ENCODE assay signal across 1 cellular context in genomic region chr11:18737642-18738041, GRCh38.
TF ChIP-seq lines count a peak whose summit lies in the region.

No MANE protein-coding gene starts in this region.

TF ChIP-seq in GM23338, 12 proteins besides CTCF, POLR2A, EP300 and RAD21 (continued from another document):
- TF ChIP-seq EZH2 (IDR thresholded peaks at IDR 0.05; ENCODE audit: low read depth, unreplicated experiment) = no peak
- no peak for TF ChIP-seq REST (IDR thresholded peaks at IDR 0.05; ENCODE audit: unreplicated experiment)
- no peak for TF ChIP-seq EZH2phosphoT487 (IDR thresholded peaks at IDR 0.05; ENCODE audit: unreplicated experiment)
- no peak for TF ChIP-seq ETS1 (IDR thresholded peaks at IDR 0.05)
- TF ChIP-seq ZNF462 (CRISPR knock-in tag; IDR thresholded peaks at IDR 0.05) = no peak
- TF ChIP-seq ZNF114 (CRISPR knock-in tag; IDR thresholded peaks at IDR 0.05) = no peak
- TF ChIP-seq POLR2AphosphoS5 (IDR thresholded peaks at IDR 0.05; ENCODE audit: low read depth) = no peak
